In the genomic region with DNA sequence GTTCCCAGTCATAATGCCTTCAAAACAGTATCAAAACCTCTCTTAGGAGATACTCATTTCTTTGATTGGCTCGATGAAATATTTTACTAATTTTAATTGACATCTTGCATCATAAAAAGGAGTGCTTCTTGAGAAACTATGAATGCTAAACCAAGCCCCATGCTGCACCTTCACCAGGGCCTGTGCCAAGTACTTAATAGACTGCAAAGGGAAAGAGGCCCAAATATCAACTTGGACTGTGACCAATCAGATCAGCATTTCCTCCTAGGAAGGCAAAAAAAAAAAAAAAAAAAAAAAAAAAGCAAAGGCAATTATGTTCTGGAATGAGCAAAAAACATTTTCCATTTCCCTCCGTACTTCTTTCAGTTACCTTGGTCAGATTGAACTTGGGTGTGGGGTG, we compare ENCODE assay signal across 21 cellular contexts.
DNase-seq lines count a peak whose midpoint lies in the region; TF ChIP-seq lines count a peak whose summit lies in the region.
"Had no signal": no experiment of that assay in that cellular context is flagged by ENCODE, and none has a peak within 500 bp of the region (broad histone marks: within the 10 kb centered on the region; RNA-seq: fewer than 3 reads in every experiment).

No MANE protein-coding gene starts in this region.

- H3K4me3 ChIP-seq in fibroblast of the aortic adventitia (ENCODE audit: low read depth, low read length): no peak overlapping the region
- no peak overlapping the region for H3K4me3 ChIP-seq in retinal pigment epithelial cell (ENCODE audit: low read length)
- no peak overlapping the region for H3K4me3 ChIP-seq in dorsolateral prefrontal cortex
- H3K4me3 ChIP-seq: A549, GM23338, HAP-1, Peyer's patch had no signal

- no peak overlapping the region for H3K27ac ChIP-seq in dorsolateral prefrontal cortex
- H3K27ac ChIP-seq: A549, HL-60, Peyer's patch had no signal

- TF ChIP-seq CTCF in fibroblast of the aortic adventitia (IDR thresholded peaks at IDR 0.05; ENCODE audit: insufficient read depth, low read length) (no peak), retinal pigment epithelial cell (conservative IDR thresholded peaks at IDR 0.05; ENCODE audit: low read depth, low read length) (no peak), dorsolateral prefrontal cortex (IDR thresholded peaks at IDR 0.05 in 54 of 56, conservative IDR thresholded peaks at IDR 0.05 in 2 of 56; ENCODE audit: low read depth in 1 of 56, partially characterized antibody in 56 of 56) (no peak)

- intact Hi-C loops in dorsolateral prefrontal cortex (cut with DNase I): no loop called here

- no peak for TF ChIP-seq EP300 in Ishikawa (IDR thresholded peaks at IDR 0.05; ENCODE audit: borderline replicate concordance)

- H3K27me3 ChIP-seq in dorsolateral prefrontal cortex: no peaks in the 10 kb centered on the region
- H3K27me3 ChIP-seq: Peyer's patch had no signal

- TF ChIP-seq RAD21 in Ishikawa (IDR thresholded peaks at IDR 0.05; ENCODE audit: low read depth): no peak

- DNase-seq in cerebellar cortex (ENCODE audit: low spot score) (peak; percentile 43), fibroblast of the aortic adventitia (ENCODE audit: low read depth) (peak; percentile 7), retinal pigment epithelial cell (ENCODE audit: low read depth) (peak; percentile 18), NCI-H69 (lab: John Stamatoyannopoulos, UW) (no peak), dorsolateral prefrontal cortex (no peak), DMS153 treated with DMSO at 0.1 percent for 48 hours (lab: John Stamatoyannopoulos, UW; ENCODE audit: unreplicated experiment) (no peak)
- DNase-seq: CD4-positive, CD25-positive, alpha-beta regulatory T cell; COR-L47; KBM-7; NCI-H1092; NCI-H1436; NCI-H1930; NCI-H2171; NCI-H345; NCI-H524 treated with DMSO at 0.1 percent for 48 hours; Peyer's patch had no signal

TF ChIP-seq in Ishikawa, 13 proteins besides CTCF, POLR2A, EP300 and RAD21:
- no peak for TF ChIP-seq ZBTB7A (IDR thresholded peaks at IDR 0.05; ENCODE audit: low read depth)
- no peak for TF ChIP-seq TAF1 (IDR thresholded peaks at IDR 0.05; ENCODE audit: low read depth)
- 0 out of 2 replicates have a peak, but pooled peaks have one; percentile 14 for TF ChIP-seq NFIC (IDR thresholded peaks at IDR 0.05)
- no peak for TF ChIP-seq TEAD4 (IDR thresholded peaks at IDR 0.05)

Comparison
In these comparisons a context has a peak if more than half of its experiments do, and no peak if none do; other contexts are left out.
1. DNase-seq: peak in cerebellar cortex (single experiment), fibroblast of the aortic adventitia (single experiment) and retinal pigment epithelial cell (single experiment); none in NCI-H69 (single experiment), dorsolateral prefrontal cortex (0 of 10) and DMS153 treated with DMSO at 0.1 percent for 48 hours (single experiment).